Comparison of ENCODE assay signal across 24 cellular contexts in genomic region chr7:35720849-35721248, GRCh38.
"Had no signal": no experiment of that assay in that cellular context is flagged by ENCODE, and none has a peak within 500 bp of the region (broad histone marks: within the 10 kb centered on the region; RNA-seq: fewer than 3 reads in every experiment).

No MANE protein-coding gene starts in this region.

- H3K9ac ChIP-seq: KMS-11 had no signal

- FAIRE-seq: RCC 7860 had no signal

- H3K36me3 ChIP-seq: MG63, SJSA1 had no signal

- H3K4me3 ChIP-seq: MG63, SJSA1 had no signal

- H3K4me3 Mint-ChIP-seq: activated CD8-positive, alpha-beta memory T cell treated with anti-CD3 and anti-CD28 coated beads, Interleukin-2, amount 10 ng/mL, durations not matched to agents 7 days and 5 days; activated T-cell treated with anti-CD3 and anti-CD28 coated beads, Interleukin-2, amount 50 U/mL, for 24 hours; activated T-helper 1 cell treated with anti-CD3 and anti-CD28 coated beads, Interleukin-12 subunit alpha, Interleukin-12 subunit beta, Interleukin-2, Interleukin-4 antibody, amounts not matched to agents 30 ng/mL and 10 ng/mL and 1 ng/mL, durations not matched to agents 14 hours and 24 hours and 36 hours; T-helper 1 cell treated with Interleukin-12 subunit alpha and Interleukin-12 subunit beta and Interleukin-4 antibody, amounts not matched to agents 30 μg/mL and 1 μg/mL, for 36 hours had no signal

- H3K27ac Mint-ChIP-seq: activated CD8-positive, alpha-beta memory T cell treated with anti-CD3 and anti-CD28 coated beads, Interleukin-2, amount 10 ng/mL, durations not matched to agents 7 days and 5 days; activated naive CD4-positive, alpha-beta T cell treated with anti-CD3 and anti-CD28 coated beads, Interleukin-2, amount 50 U/mL, for 72 hours; activated T-cell treated with anti-CD3 and anti-CD28 coated beads, Interleukin-2, amount 50 U/mL, for 24 hours; activated T-helper 1 cell treated with anti-CD3 and anti-CD28 coated beads, Interleukin-12 subunit alpha, Interleukin-12 subunit beta, Interleukin-2, Interleukin-4 antibody, amounts not matched to agents 30 ng/mL and 10 ng/mL and 1 ng/mL, durations not matched to agents 14 hours and 24 hours and 36 hours; T-helper 1 cell treated with Interleukin-12 subunit alpha and Interleukin-12 subunit beta and Interleukin-4 antibody, amounts not matched to agents 30 μg/mL and 1 μg/mL, for 36 hours had no signal

- ATAC-seq: activated CD8-positive, alpha-beta memory T cell treated with anti-CD3 and anti-CD28 coated beads, Interleukin-2, amount 10 ng/mL, durations not matched to agents 7 days and 5 days; activated naive CD4-positive, alpha-beta T cell treated with anti-CD3 and anti-CD28 coated beads, Interleukin-2, amount 50 U/mL, for 72 hours; PC-3; SK-N-SH treated with all-trans-retinoic acid at 6 μM for 48 hours had no signal

- H3K27ac ChIP-seq: KMS-11, SJSA1 had no signal

- H3K27me3 Mint-ChIP-seq: activated CD8-positive, alpha-beta memory T cell treated with anti-CD3 and anti-CD28 coated beads, Interleukin-2, amount 10 ng/mL, durations not matched to agents 7 days and 5 days; activated T-cell treated with anti-CD3 and anti-CD28 coated beads, Interleukin-2, amount 50 U/mL, for 24 hours had no signal

- H3K9me3 ChIP-seq: MG63, SJSA1 had no signal

- H3K9me3 Mint-ChIP-seq: T-helper 1 cell treated with Interleukin-12 subunit alpha and Interleukin-12 subunit beta and Interleukin-4 antibody, amounts not matched to agents 30 μg/mL and 1 μg/mL, for 36 hours had no signal

- DNase-seq: activated CD4-positive, alpha-beta T cell treated with anti-CD3 and anti-CD28 coated beads for 48 hours; activated CD4-positive, alpha-beta T cell treated with anti-CD3 and anti-CD28 coated beads, Interleukin-2, amount 50 U/mL, for 4 hours; activated CD4-positive, CD25-positive, alpha-beta regulatory T cell treated with anti-CD3 and anti-CD28 coated beads, Interleukin-2, amount 50 U/mL, for 72 hours; activated CD8-positive, alpha-beta memory T cell treated with anti-CD3 and anti-CD28 coated beads, Interleukin-2, amount 10 ng/mL, durations not matched to agents 7 days and 5 days; activated effector memory CD4-positive, alpha-beta T cell treated with Interleukin-2 at 50 U/mL for 16 hours; activated naive CD4-positive, alpha-beta T cell; activated T-cell treated with anti-CD3 and anti-CD28 coated beads, Interleukin-2, amount 50 U/mL, for 24 hours; MG63; MV-4-11; NCI-H1092 treated with DMSO at 0.1 percent for 48 hours; NCI-H1417 treated with DMSO at 0.1 percent for 48 hours; NCI-H1694 treated with DMSO at 0.1 percent for 48 hours; NCI-H2029 treated with DMSO at 0.1 percent for 48 hours; NCI-H446; PC-3; SHP77; SW 1271 had no signal

- H3K4me2 ChIP-seq: KMS-11 had no signal
